8 cellular contexts compared by ENCODE assay signal in genomic region chr5:55438931-55439477, GRCh38.
DNase-seq lines count a peak whose midpoint lies in the region; ATAC-seq and TF ChIP-seq lines count a peak whose summit lies in the region.

No MANE protein-coding gene starts in this region.

- peak overlapping the region; percentile 54 for H3K27ac ChIP-seq in epithelial cell of prostate

- CTCF ChIA-PET in activated naive CD4-positive, alpha-beta T cell treated with anti-CD3 and anti-CD28 coated beads for 36 hours (lab: Charles Lee) = interaction anchor here (0.7 to 1.4 kb wide), 3 partner anchors 17 to 252 kb away, joined by 3 to 4 read pairs (median 3); no protein-coding TSS in a partner anchor

- ATAC-seq in HG03460 (IDR thresholded peaks at IDR 0.05; ENCODE audit: unreplicated experiment) = no peak

- no peaks in the 10 kb centered on the region for H3K27me3 Mint-ChIP-seq in T-helper 2 cell treated with Interferon-gamma antibody and Interleukin-4, amounts not matched to agents 5 μg/mL and 100 μg/mL, for 36 hours (ENCODE audit: low read depth)
- no peaks in the 10 kb centered on the region for H3K27me3 Mint-ChIP-seq in type B pancreatic cell
- H3K27me3 Mint-ChIP-seq in activated naive CD4-positive, alpha-beta T cell treated with anti-CD3 and anti-CD28 coated beads for 36 hours (ENCODE audit: low read depth) = no peaks in the 10 kb centered on the region

- peaks cover 15% of the 10 kb centered on the region for H3K4me1 Mint-ChIP-seq in T-helper 2 cell treated with Interferon-gamma antibody and Interleukin-4, amounts not matched to agents 5 μg/mL and 100 μg/mL, for 36 hours (ENCODE audit: low read depth)
- peaks cover 23% of the 10 kb centered on the region for H3K4me1 Mint-ChIP-seq in type B pancreatic cell (ENCODE audit: unreplicated experiment)
- peaks cover 44% of the 10 kb centered on the region for H3K4me1 Mint-ChIP-seq in activated naive CD4-positive, alpha-beta T cell treated with anti-CD3 and anti-CD28 coated beads for 36 hours (ENCODE audit: low read depth)

- peaks cover 25% of the 10 kb centered on the region for H3K9me3 Mint-ChIP-seq in T-helper 2 cell treated with Interferon-gamma antibody and Interleukin-4, amounts not matched to agents 5 μg/mL and 100 μg/mL, for 36 hours
- peaks cover 15% of the 10 kb centered on the region for H3K9me3 Mint-ChIP-seq in type B pancreatic cell
- peaks cover 20% of the 10 kb centered on the region for H3K9me3 Mint-ChIP-seq in activated naive CD4-positive, alpha-beta T cell treated with anti-CD3 and anti-CD28 coated beads for 36 hours

- intact Hi-C loops in activated naive CD4-positive, alpha-beta T cell treated with anti-CD3 and anti-CD28 coated beads for 36 hours (cut with micrococcal nuclease) = no loop called here

- no peak for TF ChIP-seq CTCF in type B pancreatic cell (conservative IDR thresholded peaks at IDR 0.05)

- no peak overlapping the region for H3K4me3 Mint-ChIP-seq in T-helper 2 cell treated with Interferon-gamma antibody and Interleukin-4, amounts not matched to agents 5 μg/mL and 100 μg/mL, for 36 hours
- H3K4me3 Mint-ChIP-seq in type B pancreatic cell = no peak overlapping the region
- no peak overlapping the region for H3K4me3 Mint-ChIP-seq in activated naive CD4-positive, alpha-beta T cell treated with anti-CD3 and anti-CD28 coated beads for 36 hours

- no peak for DNase-seq in T-helper 2 cell treated with Interferon-gamma antibody and Interleukin-4, amounts not matched to agents 5 μg/mL and 100 μg/mL, for 36 hours (ENCODE audit: low spot score)
- DNase-seq in T-helper 2 cell = no peak
- no peak for DNase-seq in epithelial cell of prostate (ENCODE audit: low read depth, low spot score)
- peak; percentile 26 for DNase-seq in mucosa of gallbladder (ENCODE audit: low spot score)
- no peak for DNase-seq in type B pancreatic cell (ENCODE audit: extremely low spot score, unreplicated experiment)
- no peak for DNase-seq in T-helper 9 cell
- DNase-seq in activated naive CD4-positive, alpha-beta T cell treated with anti-CD3 and anti-CD28 coated beads for 36 hours = no peak

- H3K27ac Mint-ChIP-seq in T-helper 2 cell treated with Interferon-gamma antibody and Interleukin-4, amounts not matched to agents 5 μg/mL and 100 μg/mL, for 36 hours = peak overlapping the region; percentile 15
- peak overlapping the region; percentile 17 for H3K27ac Mint-ChIP-seq in type B pancreatic cell
- no peak overlapping the region for H3K27ac Mint-ChIP-seq in activated naive CD4-positive, alpha-beta T cell treated with anti-CD3 and anti-CD28 coated beads for 36 hours

- peaks cover 44% of the 10 kb centered on the region for H3K36me3 Mint-ChIP-seq in T-helper 2 cell treated with Interferon-gamma antibody and Interleukin-4, amounts not matched to agents 5 μg/mL and 100 μg/mL, for 36 hours (ENCODE audit: low read depth)
- H3K36me3 Mint-ChIP-seq in type B pancreatic cell = peaks cover 24% of the 10 kb centered on the region
- peaks cover 28% of the 10 kb centered on the region for H3K36me3 Mint-ChIP-seq in activated naive CD4-positive, alpha-beta T cell treated with anti-CD3 and anti-CD28 coated beads for 36 hours (ENCODE audit: low read depth)
